1 cellular context compared by ENCODE assay signal in genomic region chr11:65180877-65181568, GRCh38.
TF ChIP-seq lines count a peak whose summit lies in the region.

No MANE protein-coding gene starts in this region.

TF ChIP-seq in HepG2, 621 proteins besides CTCF, POLR2A, EP300 and RAD21 (continues in another document):
- TF ChIP-seq PLSCR1 (CRISPR knock-in tag; IDR thresholded peaks at IDR 0.05; ENCODE audit: borderline replicate concordance) = no peak
- TF ChIP-seq PBX2 (CRISPR knock-in tag; IDR thresholded peaks at IDR 0.05) = no peak
- TF ChIP-seq DDIT3 (CRISPR knock-in tag; IDR thresholded peaks at IDR 0.05) = no peak
- TF ChIP-seq POLR2AphosphoS5 (IDR thresholded peaks at IDR 0.05; ENCODE audit: low read depth, low read length) = 0 out of 2 replicates have a peak, but pooled peaks have one; percentile 2
- no peak for TF ChIP-seq ZNF709 (CRISPR knock-in tag; IDR thresholded peaks at IDR 0.05)
- no peak for TF ChIP-seq HOXD1 (CRISPR knock-in tag; IDR thresholded peaks at IDR 0.05)
- TF ChIP-seq AHR (CRISPR knock-in tag; IDR thresholded peaks at IDR 0.05) = peak; percentile 80; the same call in 1 of the 2 replicates
- TF ChIP-seq U2AF1 (optimal IDR thresholded peaks at IDR 0.05; ENCODE audit: low read depth, low read length) = no peak
- no peak for TF ChIP-seq LRRFIP1 (CRISPR knock-in tag; conservative IDR thresholded peaks at IDR 0.05)
- TF ChIP-seq ZBTB7B (CRISPR knock-in tag; IDR thresholded peaks at IDR 0.05) = peak; percentile 89
- no peak for TF ChIP-seq ZNF33A (CRISPR knock-in tag; IDR thresholded peaks at IDR 0.05; ENCODE audit: borderline replicate concordance)
- TF ChIP-seq NFIC (IDR thresholded peaks at IDR 0.05; ENCODE audit: low read length) = no peak
- no peak for TF ChIP-seq RBM39 (IDR thresholded peaks at IDR 0.05; ENCODE audit: low read depth, low read length, poor library complexity, severe bottlenecking)
- TF ChIP-seq REPIN1 (CRISPR knock-in tag; IDR thresholded peaks at IDR 0.05; ENCODE audit: borderline replicate concordance, low read depth) = 0 out of 2 replicates have a peak, but pooled peaks have one; percentile 33
- peak; percentile 62 for TF ChIP-seq HNRNPK (IDR thresholded peaks at IDR 0.05; ENCODE audit: low read depth, low read length, poor library complexity, severe bottlenecking)
- TF ChIP-seq EED (CRISPR knock-in tag; IDR thresholded peaks at IDR 0.05) = no peak
- peak; percentile 51; the same call in 1 of the 2 replicates for TF ChIP-seq TFAP4 (IDR thresholded peaks at IDR 0.05; ENCODE audit: borderline replicate concordance, low read depth)
- peak; percentile 73 for TF ChIP-seq ZNF687 (CRISPR knock-in tag; IDR thresholded peaks at IDR 0.05)
- no peak for TF ChIP-seq ZNF83 (CRISPR knock-in tag; IDR thresholded peaks at IDR 0.05; ENCODE audit: borderline replicate concordance)
- TF ChIP-seq ASH2L (IDR thresholded peaks at IDR 0.05; ENCODE audit: insufficient read length, low read depth, low read length) = peak; percentile 49
- TF ChIP-seq PHF8 (CRISPR knock-in tag; IDR thresholded peaks at IDR 0.05) = peak; percentile 70
- TF ChIP-seq MIER3 (CRISPR knock-in tag; IDR thresholded peaks at IDR 0.05; ENCODE audit: borderline replicate concordance) = 0 out of 2 replicates have a peak, but pooled peaks have one; percentile 37
- TF ChIP-seq NCOA5 (CRISPR knock-in tag; IDR thresholded peaks at IDR 0.05) = no peak
- TF ChIP-seq GATA4 (IDR thresholded peaks at IDR 0.05; ENCODE audit: borderline replicate concordance, low read depth) = no peak
- TF ChIP-seq ZNF512B (CRISPR knock-in tag; IDR thresholded peaks at IDR 0.05; ENCODE audit: borderline replicate concordance) = no peak
- peak; percentile 71 for TF ChIP-seq PHF21A (CRISPR knock-in tag; IDR thresholded peaks at IDR 0.05)
- no peak for TF ChIP-seq ZFP36L1 (CRISPR knock-in tag; IDR thresholded peaks at IDR 0.05)
- TF ChIP-seq ARID5B (CRISPR knock-in tag; IDR thresholded peaks at IDR 0.05) = peak; percentile 63
- no peak for TF ChIP-seq PCBP2 (optimal IDR thresholded peaks at IDR 0.05; ENCODE audit: low read depth, low read length, poor library complexity, severe bottlenecking)
- TF ChIP-seq SAP130 (CRISPR knock-in tag; IDR thresholded peaks at IDR 0.05; ENCODE audit: low read depth) = peak; percentile 70
- TF ChIP-seq IKZF5 (CRISPR knock-in tag; IDR thresholded peaks at IDR 0.05) = 0 out of 2 replicates have a peak, but pooled peaks have one; percentile 34
- peak; percentile 25; the same call in 1 of the 2 replicates for TF ChIP-seq ZNF788 (CRISPR knock-in tag; IDR thresholded peaks at IDR 0.05; ENCODE audit: borderline replicate concordance)
- no peak for TF ChIP-seq FOXO4 (CRISPR knock-in tag; conservative IDR thresholded peaks at IDR 0.05)
- TF ChIP-seq ZBTB14 (CRISPR knock-in tag; IDR thresholded peaks at IDR 0.05) = no peak
